ENCODE assay signal across 23 cellular contexts in genomic region chr4:188551156-188551555, GRCh38.
DNase-seq lines count a peak whose midpoint lies in the region; ATAC-seq and TF ChIP-seq lines count a peak whose summit lies in the region.
"Had no signal": no experiment of that assay in that cellular context is flagged by ENCODE, and none has a peak within 500 bp of the region (broad histone marks: within the 10 kb centered on the region; RNA-seq: fewer than 3 reads in every experiment).

No MANE protein-coding gene starts in this region.

- peak overlapping the region; percentile 17 for H2AFZ ChIP-seq in osteoblast (ENCODE audit: low read length)

- no peaks in the 10 kb centered on the region for H4K20me1 ChIP-seq in osteoblast (ENCODE audit: insufficient read depth, low read length)

- intact Hi-C loops in posterior cingulate gyrus (cut with DNase I), result no loop called here

- H3K9me3 ChIP-seq in SK-N-MC (ENCODE audit: low read depth, low read length), result no peaks in the 10 kb centered on the region
- H3K9me3 ChIP-seq in osteoblast (ENCODE audit: low read depth, low read length), result no peaks in the 10 kb centered on the region
- H3K9me3 ChIP-seq: HAP-1, MG63 had no signal

- TF ChIP-seq CTCF in osteoblast (IDR thresholded peaks at IDR 0.05; ENCODE audit: extremely low read depth, low read depth, low read length), result no peak

- no peaks in the 10 kb centered on the region for H3K27me3 ChIP-seq in osteoblast (ENCODE audit: insufficient read depth, low read length)

- no peak overlapping the region for H3K27ac ChIP-seq in SK-N-MC
- no peak overlapping the region for H3K27ac ChIP-seq in osteoblast (ENCODE audit: low read depth, low read length)

- H3K4me2 ChIP-seq in osteoblast (ENCODE audit: insufficient read depth, low read length), result peak overlapping the region; percentile 69

- H3K36me3 ChIP-seq in SK-N-MC (ENCODE audit: insufficient read depth, low read length), result no peaks in the 10 kb centered on the region
- H3K36me3 ChIP-seq in osteoblast (ENCODE audit: insufficient read depth, low read length), result no peaks in the 10 kb centered on the region
- H3K36me3 ChIP-seq: HAP-1, MG63 had no signal

- ATAC-seq in GM21576 (IDR thresholded peaks at IDR 0.05; ENCODE audit: unreplicated experiment), result no peak
- no peak for ATAC-seq in GM21390 (IDR thresholded peaks at IDR 0.05; ENCODE audit: unreplicated experiment)
- ATAC-seq: HepG2, K562 had no signal

- no peaks in the 10 kb centered on the region for H3K4me1 ChIP-seq in osteoblast (ENCODE audit: insufficient read depth, low read length)
- H3K4me1 ChIP-seq: HAP-1 had no signal

- H3K9ac ChIP-seq in SK-N-MC (ENCODE audit: insufficient read length), result no peak overlapping the region

- H3K4me3 ChIP-seq in SK-N-MC (peak overlapping the region; percentile 64), osteoblast (ENCODE audit: insufficient read depth, low read length) (no peak overlapping the region)
- H3K4me3 ChIP-seq: HAP-1, K562, MG63 had no signal

- H3K79me2 ChIP-seq in osteoblast (ENCODE audit: insufficient read depth, low read length), result no peaks in the 10 kb centered on the region

- peak; percentile 24 for DNase-seq in Daoy (ENCODE audit: low read depth)
- no peak for DNase-seq in SK-N-MC (ENCODE audit: low read depth, low spot score)
- peak; percentile 60 for DNase-seq in fibroblast of peridontal ligament (ENCODE audit: extremely low read depth)
- no peak for DNase-seq in osteoblast (ENCODE audit: insufficient read length, low spot score, missing footprints)
- DNase-seq in NCI-H510A (lab: John Stamatoyannopoulos, UW), result no peak
- DNase-seq in posterior cingulate gyrus, result no peak
- DNase-seq: 8988T, ACHN, Calu3, GOT3, HFFc6, Kasumi-1, MG63, NCI-H2029, NCI-H446, NCI-H526, NCI-H82, SHP77 treated with DMSO at 0.1 percent for 48 hours had no signal

Comparison
In these comparisons a context has a peak if more than half of its experiments do, and no peak if none do; other contexts are left out.
1. DNase-seq: peak in Daoy (single experiment) and fibroblast of peridontal ligament (single experiment); none in SK-N-MC (single experiment), osteoblast (single experiment), NCI-H510A (single experiment) and posterior cingulate gyrus (0 of 10).